In genomic region chr14:41973178-41973577, GRCh38 we compare ENCODE assay signal across 20 cellular contexts.
"Had no signal": no experiment of that assay in that cellular context is flagged by ENCODE, and none has a peak within 500 bp of the region (broad histone marks: within the 10 kb centered on the region; RNA-seq: fewer than 3 reads in every experiment).

No MANE protein-coding gene starts in this region.

- H3K4me3 ChIP-seq: ascending aorta, breast epithelium, thyroid gland had no signal

- H3K36me3 ChIP-seq: ascending aorta, breast epithelium, thyroid gland, WERI-Rb-1 had no signal

- ATAC-seq: activated naive CD8-positive, alpha-beta T cell treated with anti-CD3 and anti-CD28 coated beads, Interleukin-2, amount 50 U/mL, for 24 hours; foreskin keratinocyte; left ventricle myocardium superior; natural killer cell treated with Interleukin-12 subunit alpha and Interleukin-12 subunit beta and Interleukin-15 and Interleukin-18, amount 100 ng/mL, for 72 hours; stimulated activated memory B cell treated with anti-CD40 and anti-IgM and Interleukin-4, amounts not matched to agents 10 μg/mL and 1 μg/mL and 100 μg/mL, for 72 hours had no signal

- H3K27me3 ChIP-seq: ascending aorta, breast epithelium, foreskin keratinocyte, thyroid gland had no signal

- H3K4me1 ChIP-seq: ascending aorta, breast epithelium, foreskin keratinocyte, thyroid gland had no signal

- DNase-seq: activated CD4-positive, alpha-beta T cell treated with anti-CD3 and anti-CD28 coated beads, Interleukin-2, amount 50 U/mL, for 48 hours; activated naive CD4-positive, alpha-beta T cell treated with anti-CD3 and anti-CD28 coated beads for 36 hours; activated naive CD8-positive, alpha-beta T cell treated with anti-CD3 and anti-CD28 coated beads, Interleukin-2, amount 50 U/mL, for 24 hours; cerebellar nuclear complex; effector memory CD4-positive, alpha-beta T cell; glutamatergic neuron; hypothalamus; kidney glomerular epithelial cell; left ventricle myocardium superior; mesendoderm; posterior cingulate gyrus; retina; stimulated activated CD4-positive, alpha-beta T cell treated with anti-CD3 and anti-CD28 coated beads, Interleukin-2, amount 100 ng/mL, for 48 hours; thyroid gland; WERI-Rb-1 had no signal

- H3K27ac ChIP-seq: ascending aorta, breast epithelium, foreskin keratinocyte, thyroid gland, WERI-Rb-1 had no signal

- H3K9me3 ChIP-seq: thyroid gland had no signal
